8 cellular contexts compared by ENCODE assay signal in genomic region chr4:155353923-155354540, GRCh38. TPM values are rescaled to one million over a fixed set of nuclear protein-coding genes. Genes with fewer than 3 reads are reported as not detected.
DNase-seq lines count a peak whose midpoint lies in the region; ATAC-seq, FAIRE-seq and TF ChIP-seq lines count a peak whose summit lies in the region.

No MANE protein-coding gene starts in this region.

- no peaks in the 10 kb centered on the region for H3K4me1 ChIP-seq in ACC112 (ENCODE audit: control insufficient read depth, insufficient read depth, low read length, unreplicated experiment)
- no peaks in the 10 kb centered on the region for H3K4me1 ChIP-seq in osteoblast (ENCODE audit: insufficient read depth, low read length)

- TF ChIP-seq POLR2A in GM12891 (IDR thresholded peaks at IDR 0.05; ENCODE audit: low read depth, low read length) = no peak

- no peaks in the 10 kb centered on the region for H3K36me3 ChIP-seq in ACC112 (ENCODE audit: insufficient read depth, low read length)
- H3K36me3 ChIP-seq in osteoblast (ENCODE audit: insufficient read depth, low read length) = no peaks in the 10 kb centered on the region

- H3K79me2 ChIP-seq in ACC112 (ENCODE audit: control insufficient read depth, insufficient read depth, low read length, unreplicated experiment) (no peaks in the 10 kb centered on the region), osteoblast (ENCODE audit: insufficient read depth, low read length) (no peaks in the 10 kb centered on the region)

- peak; percentile 99 for ATAC-seq in HG02642 (IDR thresholded peaks at IDR 0.05; ENCODE audit: poor library complexity, unreplicated experiment)

- H3K27me3 ChIP-seq in ACC112 (ENCODE audit: insufficient read depth, low read length) = no peaks in the 10 kb centered on the region
- H3K27me3 ChIP-seq in osteoblast (ENCODE audit: insufficient read depth, low read length) = no peaks in the 10 kb centered on the region

- peak; percentile 66 for FAIRE-seq in GM12891 (lab: Jason Lieb, UNC)

- peak overlapping the region; percentile 20 for H2AFZ ChIP-seq in ACC112 (ENCODE audit: low read length, unreplicated experiment)
- H2AFZ ChIP-seq in osteoblast (ENCODE audit: low read length) = peak overlapping the region; percentile 36

- no peak overlapping the region for H3K4me2 ChIP-seq in osteoblast (ENCODE audit: insufficient read depth, low read length)

- no peaks in the 10 kb centered on the region for H4K20me1 ChIP-seq in osteoblast (ENCODE audit: insufficient read depth, low read length)

- H3K9me3 ChIP-seq in osteoblast (ENCODE audit: low read depth, low read length) = no peaks in the 10 kb centered on the region

- no peak for DNase-seq in GM12891 (ENCODE audit: insufficient read length, low spot score)
- DNase-seq in MV-4-11 (lab: John Stamatoyannopoulos, UW) = peak; percentile 39
- peak; percentile 55 to 56 for DNase-seq in activated CD4-positive, alpha-beta T cell treated with anti-CD3 and anti-CD28 coated beads, Interleukin-2, amount 50 U/mL, for 48 hours
- DNase-seq in fibroblast of the aortic adventitia (ENCODE audit: low read depth) = peak; percentile 86
- peak; percentile 9 for DNase-seq in osteoblast (ENCODE audit: insufficient read length, low spot score, missing footprints)
- no peak for DNase-seq in 8988T

- H3K27ac ChIP-seq in ACC112 (ENCODE audit: low read depth, low read length) (no peak overlapping the region), osteoblast (ENCODE audit: low read depth, low read length) (no peak overlapping the region)

- TF ChIP-seq CTCF in fibroblast of the aortic adventitia (IDR thresholded peaks at IDR 0.05; ENCODE audit: insufficient read depth, low read length) (peak; percentile 77), osteoblast (IDR thresholded peaks at IDR 0.05; ENCODE audit: extremely low read depth, low read depth, low read length) (peak; percentile 83)

- H3K4me3 ChIP-seq in ACC112 (ENCODE audit: low read depth, low read length) (no peak overlapping the region), fibroblast of the aortic adventitia (ENCODE audit: low read depth, low read length) (no peak overlapping the region), osteoblast (ENCODE audit: insufficient read depth, low read length) (no peak overlapping the region)

TF ChIP-seq in GM12891, 5 proteins besides CTCF, POLR2A, EP300 and RAD21:
- TF ChIP-seq POU2F2 (IDR thresholded peaks at IDR 0.05; ENCODE audit: low read depth, low read length) (no peak), PAX5 (IDR thresholded peaks at IDR 0.05; ENCODE audit: insufficient read depth, low read length, severe bottlenecking) (no peak), SPI1 (IDR thresholded peaks at IDR 0.05; ENCODE audit: low read depth, low read length) (no peak), POLR2AphosphoS5 (IDR thresholded peaks at IDR 0.05; ENCODE audit: low read depth, low read length) (no peak), TAF1 (IDR thresholded peaks at IDR 0.05; ENCODE audit: low read depth, low read length) (no peak)

RNA-seq across cellular contexts. Expression of gene MAP9, which starts 22.7 kb away (rescaled TPM):
- 2.0 TPM for polyA plus RNA-seq in GM12891 (2012; ENCODE audit: low read depth, missing spikeins)
- total RNA-seq in fibroblast of the aortic adventitia (ENCODE audit: low replicate concordance) (6.5 and 19.0 TPM in 2 replicates), osteoblast (18.1 and 19.7 TPM in 2 replicates)

Comparison
In these comparisons a context has a peak if more than half of its experiments do, and no peak if none do; other contexts are left out.
1. DNase-seq: peak in MV-4-11 (single experiment), activated CD4-positive, alpha-beta T cell treated with anti-CD3 and anti-CD28 coated beads, Interleukin-2, amount 50 U/mL, for 48 hours (2 of 2), fibroblast of the aortic adventitia (single experiment) and osteoblast (single experiment); none in GM12891 (single experiment) and 8988T (single experiment).